In genomic region chr5:170497311-170498038, GRCh38 we compare ENCODE assay signal across 29 cellular contexts. TPM values are rescaled to one million over a fixed set of nuclear protein-coding genes. Genes with fewer than 3 reads are reported as not detected.
DNase-seq lines count a peak whose midpoint lies in the region; ATAC-seq and TF ChIP-seq lines count a peak whose summit lies in the region.
"Had no signal": no experiment of that assay in that cellular context is flagged by ENCODE, and none has a peak within 500 bp of the region (broad histone marks: within the 10 kb centered on the region; RNA-seq: fewer than 3 reads in every experiment).

No MANE protein-coding gene starts in this region.

- H3K36me3 ChIP-seq in Karpas-422 (ENCODE audit: insufficient read depth, low read length) (no peaks in the 10 kb centered on the region; the same call in 1 of the 2 replicates), neuronal stem cell (replicated peaks in 1 of 2; ENCODE audit: control insufficient read depth in 2 of 2, insufficient read depth in 2 of 2, low read length in 2 of 2) (no peaks in the 10 kb centered on the region)
- H3K36me3 ChIP-seq: BLaER1 treated with 17β-estradiol and CSF1 and Interleukin-3, amounts not matched to agents 10 nM and 100 nM; cardiac muscle cell; heart right ventricle; tibial artery had no signal

- CTCF ChIA-PET in AG04450 (lab: Charles Lee) = no interaction called here

- no peak overlapping the region for H2BK120ac ChIP-seq in neuronal stem cell (ENCODE audit: low read depth, low read length)

- DNase-seq in AG04450 (ENCODE audit: low read depth, low spot score) = peak; percentile 2
- DNase-seq in Karpas-422 = peak; percentile 72
- peak; percentile 61 for DNase-seq in glomerular visceral epithelial cell (ENCODE audit: extremely low spot score)
- DNase-seq in putamen (ENCODE audit: low spot score) = peak; percentile 41
- DNase-seq in neuronal stem cell (ENCODE audit: low spot score) = no peak
- DNase-seq in activated CD8-positive, alpha-beta memory T cell treated with anti-CD3 and anti-CD28 coated beads, Interleukin-2, amount 50 U/mL, for 4 hours = no peak
- DNase-seq: activated CD8-positive, alpha-beta memory T cell treated with anti-CD3 and anti-CD28 coated beads for 24 hours; activated naive CD4-positive, alpha-beta T cell treated with anti-CD3 and anti-CD28 coated beads for 36 hours; activated T-cell treated with anti-CD3 and anti-CD28 coated beads, Interleukin-2, amount 50 U/mL, for 4 hours; amniotic stem cell; heart right ventricle; midbrain; natural killer cell; NCI-H1694 treated with DMSO at 0.1 percent for 48 hours; OCI-M1; stimulated activated CD4-positive, alpha-beta T cell treated with anti-CD3 and anti-CD28 coated beads, Interleukin-4, amount 100 ng/mL, for 24 hours; stimulated activated naive CD8-positive, alpha-beta T cell treated with anti-CD3 and anti-CD28 coated beads, Interleukin-15, Interleukin-2, amounts not matched to agents 100 U/mL and 50 U/mL, for 24 hours; T-cell; tibial artery had no signal

- no peak overlapping the region for H3K18ac ChIP-seq in neuronal stem cell (ENCODE audit: low read length)

- no peak for TF ChIP-seq CTCF in AG04450 (IDR thresholded peaks at IDR 0.05; ENCODE audit: low read depth, low read length)

- no peaks in the 10 kb centered on the region for H3K9me2 ChIP-seq in Karpas-422 (replicated peaks; ENCODE audit: insufficient read depth, low read length)

- H3K4me1 ChIP-seq in Karpas-422 (ENCODE audit: low read length) (peaks cover 98% of the 10 kb centered on the region), neuronal stem cell (ENCODE audit: control insufficient read depth in 2 of 2, insufficient read depth in 1 of 2, low read depth in 1 of 2, low read length in 2 of 2) (peaks cover 0 to 3% of the 10 kb centered on the region in 2 donors)
- H3K4me1 ChIP-seq: A549, tibial artery had no signal

- H3K4me2 ChIP-seq in Karpas-422 (ENCODE audit: low read depth, low read length, poor library complexity, severe bottlenecking) (peak overlapping the region; percentile 82), neuronal stem cell (ENCODE audit: insufficient read depth, low read length, poor library complexity, severe bottlenecking) (no peak overlapping the region)
- H3K4me2 ChIP-seq: A549; BLaER1 treated with 17β-estradiol and CSF1 and Interleukin-3, amounts not matched to agents 10 nM and 100 nM; KMS-11 had no signal

- WGBS in neuronal stem cell (ENCODE audit: extremely low coverage in 2 of 2, insufficient read length in 2 of 2, insufficient replicate concordance in 1 of 2), 2 donors = no CpG with 5 or more reads among the region's 13 CpGs

- peak overlapping the region; percentile 85 for H3K9ac ChIP-seq in Karpas-422 (ENCODE audit: low read length)
- H3K9ac ChIP-seq in neuronal stem cell (ENCODE audit: low read depth, low read length, poor library complexity) = no peak overlapping the region
- H3K9ac ChIP-seq: BLaER1 treated with 17β-estradiol and CSF1 and Interleukin-3, amounts not matched to agents 10 nM and 100 nM; KMS-11 had no signal

- H2AK5ac ChIP-seq in neuronal stem cell (ENCODE audit: low read depth, low read length) = no peak overlapping the region

- no peak for ATAC-seq in HG03571 (IDR thresholded peaks at IDR 0.05; ENCODE audit: unreplicated experiment)
- ATAC-seq in GM18868 (IDR thresholded peaks at IDR 0.05; ENCODE audit: unreplicated experiment) = no peak
- ATAC-seq: A549; activated T-cell treated with anti-CD3 and anti-CD28 coated beads, Interleukin-2, amount 50 U/mL, for 4 hours; heart right ventricle; natural killer cell; Right ventricle myocardium inferior; stimulated activated naive CD8-positive, alpha-beta T cell treated with anti-CD3 and anti-CD28 coated beads, Interleukin-15, Interleukin-2, amounts not matched to agents 100 U/mL and 50 U/mL, for 24 hours; T-cell had no signal

- H3K27ac ChIP-seq in AG04450 (ENCODE audit: low read depth, low read length) (no peak overlapping the region), Karpas-422 (ENCODE audit: low read length) (peak overlapping the region; percentile 99), neuronal stem cell (replicated peaks; ENCODE audit: low read length) (no peak overlapping the region)
- H3K27ac ChIP-seq: A549; BLaER1 treated with 17β-estradiol and CSF1 and Interleukin-3, amounts not matched to agents 10 nM and 100 nM; cardiac muscle cell; heart right ventricle; KMS-11; tibial artery had no signal

- H3K27me3 ChIP-seq in AG04450 (ENCODE audit: control insufficient read depth, insufficient read depth, low read length) (peaks cover 11% of the 10 kb centered on the region), Karpas-422 (ENCODE audit: low read length) (no peaks in the 10 kb centered on the region), neuronal stem cell (ENCODE audit: control insufficient read depth in 3 of 3, insufficient read depth in 3 of 3, low read depth in 1 of 3, low read length in 3 of 3) (peaks cover 0 to 26% (median 0%) of the 10 kb centered on the region in 3 experiments)

- no peaks in the 10 kb centered on the region for H3K79me2 ChIP-seq in Karpas-422 (ENCODE audit: low read length)

- H3K79me1 ChIP-seq in neuronal stem cell (ENCODE audit: low read depth, low read length) = no peaks in the 10 kb centered on the region

- no peak overlapping the region for H4K91ac ChIP-seq in neuronal stem cell (ENCODE audit: low read depth, low read length, poor library complexity)

- H2BK5ac ChIP-seq in neuronal stem cell (ENCODE audit: low read length) = no peak overlapping the region

- no peak overlapping the region for H2BK15ac ChIP-seq in neuronal stem cell (ENCODE audit: low read length)

- H3K23ac ChIP-seq in neuronal stem cell (ENCODE audit: low read depth, low read length, poor library complexity) = no peak overlapping the region

- POLR2A ChIA-PET in AG04450 (lab: Yijun Ruan, JAX) = no interaction called here

- no peak overlapping the region for H2BK12ac ChIP-seq in neuronal stem cell (ENCODE audit: low read length)

- H3K4me3 ChIP-seq in AG04450 (ENCODE audit: low read depth, low read length) (no peak overlapping the region), Karpas-422 (ENCODE audit: low read length) (peak overlapping the region; percentile 35; the same call in 1 of the 2 replicates), neuronal stem cell (ENCODE audit: low read length in 2 of 2) (no peak overlapping the region)
- H3K4me3 ChIP-seq: A549; BLaER1 treated with 17β-estradiol and CSF1 and Interleukin-3, amounts not matched to agents 10 nM and 100 nM; cardiac muscle cell; heart right ventricle; tibial artery had no signal

- no peaks in the 10 kb centered on the region for H4K20me1 ChIP-seq in Karpas-422 (ENCODE audit: insufficient read depth, low read depth, low read length)
- H4K20me1 ChIP-seq: BLaER1 treated with 17β-estradiol and CSF1 and Interleukin-3, amounts not matched to agents 10 nM and 100 nM had no signal

- no peak overlapping the region for H4K8ac ChIP-seq in neuronal stem cell (ENCODE audit: low read depth, low read length)

- H3K4ac ChIP-seq in neuronal stem cell (ENCODE audit: low read length) = no peak overlapping the region

- H2AFZ ChIP-seq in Karpas-422 (ENCODE audit: low read length) (no peak overlapping the region), neuronal stem cell (ENCODE audit: low read length) (no peak overlapping the region)

- no peak overlapping the region for H3K14ac ChIP-seq in neuronal stem cell (ENCODE audit: low read length)

- H3K9me3 ChIP-seq in AG04450 (ENCODE audit: control insufficient read depth, insufficient read depth, low read length) (no peaks in the 10 kb centered on the region; the same call in 1 of the 2 replicates), Karpas-422 (ENCODE audit: low read length) (no peaks in the 10 kb centered on the region), neuronal stem cell (replicated peaks in 1 of 2; ENCODE audit: control insufficient read depth in 2 of 2, insufficient read depth in 1 of 2, low read depth in 1 of 2, low read length in 2 of 2) (no peaks in the 10 kb centered on the region)
- H3K9me3 ChIP-seq: A549; BLaER1 treated with 17β-estradiol and CSF1 and Interleukin-3, amounts not matched to agents 10 nM and 100 nM had no signal

RNA-seq across cellular contexts. Expression of gene KCNIP1, which starts 6.3 kb away (rescaled TPM):
- polyA plus RNA-seq in AG04450 (2011; rRNA removed) = not detected in 2 replicates
- polyA minus RNA-seq in AG04450 (2011; rRNA and poly(A)+ RNA removed) = not detected in 2 replicates
- total RNA-seq in Karpas-422 (2014; rRNA removed; shearing (Covaris generic); ENCODE audit: low replicate concordance) = 0.29 TPM in 1 of 2 replicates, not detected in the other
- 6.2 TPM for polyA plus RNA-seq in neuronal stem cell (2013, experiment 1 of 2)
- 6.7 TPM for polyA plus RNA-seq in neuronal stem cell (2013, experiment 2 of 2)
- total RNA-seq: activated naive CD4-positive, alpha-beta T cell treated with anti-CD3 and anti-CD28 coated beads for 36 hours; activated T-cell treated with anti-CD3 and anti-CD28 coated beads, Interleukin-2, amount 50 U/mL, for 4 hours; H4; natural killer cell; Right ventricle myocardium inferior; T-cell had no signal
- polyA plus RNA-seq: A549, cardiac muscle cell, endothelial cell of umbilical vein, liver had no signal

Comparison
In these comparisons a context has a peak if more than half of its experiments do, and no peak if none do; other contexts are left out.
1. DNase-seq: peak in AG04450 (single experiment), Karpas-422 (single experiment), glomerular visceral epithelial cell (single experiment) and putamen (single experiment); none in neuronal stem cell (single experiment) and activated CD8-positive, alpha-beta memory T cell treated with anti-CD3 and anti-CD28 coated beads, Interleukin-2, amount 50 U/mL, for 4 hours (single experiment).